ENCODE assay signal across 27 cellular contexts in genomic region chr5:124696898-124697297, GRCh38. TPM values are rescaled to one million over a fixed set of nuclear protein-coding genes. Genes with fewer than 3 reads are reported as not detected.
DNase-seq lines count a peak whose midpoint lies in the region; ATAC-seq, FAIRE-seq and TF ChIP-seq lines count a peak whose summit lies in the region.
"Had no signal": no experiment of that assay in that cellular context is flagged by ENCODE, and none has a peak within 500 bp of the region (broad histone marks: within the 10 kb centered on the region; RNA-seq: fewer than 3 reads in every experiment).

No MANE protein-coding gene starts in this region.

- H3K36me3 ChIP-seq in esophagus squamous epithelium (no peaks in the 10 kb centered on the region), rectal smooth muscle tissue (ENCODE audit: control insufficient read depth, insufficient read depth, low read length) (no peaks in the 10 kb centered on the region)
- H3K36me3 ChIP-seq: BE2C had no signal

- H3K4me3 Mint-ChIP-seq in chondrocyte (ENCODE audit: unreplicated experiment): no peak overlapping the region
- H3K4me3 Mint-ChIP-seq: activated T-cell treated with anti-CD3 and anti-CD28 coated beads, Interleukin-2, amount 50 U/mL, for 4 hours; dendritic cell treated with granulocyte-macrophage colony-stimulating factor and Interleukin-4, amounts not matched to agents 40 ng/mL and 50 ng/mL, for 4 days; memory B cell; naive B cell had no signal

- intact Hi-C loops in esophagus squamous epithelium (cut with DNase I): no loop called here

- FAIRE-seq in GM12892 (lab: Jason Lieb, UNC): peak; percentile 27
- FAIRE-seq: H54 had no signal

- H3K4me1 ChIP-seq in esophagus squamous epithelium: peaks cover 0 to 71% (median 3%) of the 10 kb centered on the region in 3 donors
- H3K4me1 ChIP-seq in rectal smooth muscle tissue (ENCODE audit: control insufficient read depth, insufficient read depth, low read length): peaks cover 34% of the 10 kb centered on the region
- H3K4me1 ChIP-seq: BE2C had no signal

- H3K9me3 Mint-ChIP-seq in chondrocyte (ENCODE audit: low read depth): no peaks in the 10 kb centered on the region
- H3K9me3 Mint-ChIP-seq: dendritic cell treated with granulocyte-macrophage colony-stimulating factor and Interleukin-4, amounts not matched to agents 40 ng/mL and 50 ng/mL, for 4 days; memory B cell had no signal

- peaks cover 5% of the 10 kb centered on the region for H3K36me3 Mint-ChIP-seq in chondrocyte (ENCODE audit: low read depth)

- no peak overlapping the region for H3K9ac ChIP-seq in rectal smooth muscle tissue (ENCODE audit: low read length)

- H3K4me1 Mint-ChIP-seq in chondrocyte (ENCODE audit: low read depth): peaks cover 60% of the 10 kb centered on the region

- H3K27me3 ChIP-seq in esophagus squamous epithelium (no peaks in the 10 kb centered on the region), rectal smooth muscle tissue (ENCODE audit: control insufficient read depth, insufficient read depth, low read length) (no peaks in the 10 kb centered on the region)
- H3K27me3 ChIP-seq: BE2C had no signal

- H3K27ac ChIP-seq in esophagus squamous epithelium (peak overlapping the region in 3 of 4 donors; percentile 76 to 79 (median 78)), rectal smooth muscle tissue (ENCODE audit: low read depth, low read length) (peak overlapping the region; percentile 68)
- H3K27ac ChIP-seq: RWPE1 had no signal

- DNase-seq in GM12892 (ENCODE audit: insufficient read length) (no peak), esophagus squamous epithelium (lab: John Stamatoyannopoulos, UW) (no peak), NCI-H1930 (lab: John Stamatoyannopoulos, UW) (no peak), chondrocyte (ENCODE audit: low spot score) (no peak)
- no peak for DNase-seq in stimulated activated CD4-positive, alpha-beta T cell treated with anti-CD3 and anti-CD28 coated beads, Interleukin-4, amount 100 ng/mL, for 4 hours
- DNase-seq: activated CD4-positive, alpha-beta T cell treated with anti-CD3 and anti-CD28 coated beads for 48 hours; activated T-cell treated with anti-CD3 and anti-CD28 coated beads, Interleukin-2, amount 50 U/mL, for 4 hours; BE2C; DMS53; GDM1; naive B cell; NCI-H1105; NCI-H2081; NCI-H226; NCI-H748 treated with DMSO at 0.1 percent for 48 hours; stimulated activated CD4-positive, alpha-beta T cell treated with anti-CD3 and anti-CD28 coated beads, Interleukin-4, amount 100 ng/mL, for 1 hour; stimulated activated naive CD4-positive, alpha-beta T cell; trophoblast cell had no signal

- no peak for TF ChIP-seq CTCF in esophagus squamous epithelium (IDR thresholded peaks at IDR 0.05)
- TF ChIP-seq CTCF in chondrocyte (IDR thresholded peaks at IDR 0.05): no peak

- TF ChIP-seq POLR2A in GM12892 (IDR thresholded peaks at IDR 0.05; ENCODE audit: low read depth, low read length) (no peak), esophagus squamous epithelium (IDR thresholded peaks at IDR 0.05) (no peak)

- no peak overlapping the region for H3K27ac Mint-ChIP-seq in chondrocyte (ENCODE audit: unreplicated experiment)
- H3K27ac Mint-ChIP-seq: dendritic cell treated with granulocyte-macrophage colony-stimulating factor and Interleukin-4, amounts not matched to agents 40 ng/mL and 50 ng/mL, for 4 days; memory B cell; naive B cell had no signal

- ATAC-seq in HG02885 (IDR thresholded peaks at IDR 0.05; ENCODE audit: poor library complexity, unreplicated experiment) (peak; percentile 79), GM19328 (IDR thresholded peaks at IDR 0.05; ENCODE audit: unreplicated experiment) (no peak)
- ATAC-seq: activated T-cell treated with anti-CD3 and anti-CD28 coated beads, Interleukin-2, amount 50 U/mL, for 4 hours had no signal

- H3K9me3 ChIP-seq in esophagus squamous epithelium: no peaks in the 10 kb centered on the region
- H3K9me3 ChIP-seq: BE2C had no signal

- no peaks in the 10 kb centered on the region for H3K27me3 Mint-ChIP-seq in chondrocyte (ENCODE audit: low read depth)
- H3K27me3 Mint-ChIP-seq: dendritic cell treated with granulocyte-macrophage colony-stimulating factor and Interleukin-4, amounts not matched to agents 40 ng/mL and 50 ng/mL, for 4 days; memory B cell had no signal

- H3K4me3 ChIP-seq in esophagus squamous epithelium (no peak overlapping the region), rectal smooth muscle tissue (ENCODE audit: low read length) (no peak overlapping the region)

- 83 to 85% methylated on average over 7 of the region's 7 CpGs for WGBS in esophagus squamous epithelium, 2 donors

RNA-seq across cellular contexts. Expression of gene ZNF608, which starts 49.5 kb away (rescaled TPM):
- 12.9 TPM for polyA plus RNA-seq in GM12892 (2012; ENCODE audit: missing spikeins)
- 10 to 100 TPM in 2 of 4 donors, 1 to 10 TPM in 2; 5.8 to 25.7 (median 10.4) TPM for total RNA-seq in esophagus squamous epithelium
- 20.7 to 36.3 TPM (median 23.8 TPM) in 3 replicates for total RNA-seq in chondrocyte
- total RNA-seq: activated CD8-positive, alpha-beta memory T cell treated with anti-CD3 and anti-CD28 coated beads for 36 hours; T-helper 2 cell treated with Interferon-gamma antibody and Interleukin-4, amounts not matched to agents 100 ng/mL and 5 ng/mL, for 36 hours had no signal
